In the genomic region with DNA sequence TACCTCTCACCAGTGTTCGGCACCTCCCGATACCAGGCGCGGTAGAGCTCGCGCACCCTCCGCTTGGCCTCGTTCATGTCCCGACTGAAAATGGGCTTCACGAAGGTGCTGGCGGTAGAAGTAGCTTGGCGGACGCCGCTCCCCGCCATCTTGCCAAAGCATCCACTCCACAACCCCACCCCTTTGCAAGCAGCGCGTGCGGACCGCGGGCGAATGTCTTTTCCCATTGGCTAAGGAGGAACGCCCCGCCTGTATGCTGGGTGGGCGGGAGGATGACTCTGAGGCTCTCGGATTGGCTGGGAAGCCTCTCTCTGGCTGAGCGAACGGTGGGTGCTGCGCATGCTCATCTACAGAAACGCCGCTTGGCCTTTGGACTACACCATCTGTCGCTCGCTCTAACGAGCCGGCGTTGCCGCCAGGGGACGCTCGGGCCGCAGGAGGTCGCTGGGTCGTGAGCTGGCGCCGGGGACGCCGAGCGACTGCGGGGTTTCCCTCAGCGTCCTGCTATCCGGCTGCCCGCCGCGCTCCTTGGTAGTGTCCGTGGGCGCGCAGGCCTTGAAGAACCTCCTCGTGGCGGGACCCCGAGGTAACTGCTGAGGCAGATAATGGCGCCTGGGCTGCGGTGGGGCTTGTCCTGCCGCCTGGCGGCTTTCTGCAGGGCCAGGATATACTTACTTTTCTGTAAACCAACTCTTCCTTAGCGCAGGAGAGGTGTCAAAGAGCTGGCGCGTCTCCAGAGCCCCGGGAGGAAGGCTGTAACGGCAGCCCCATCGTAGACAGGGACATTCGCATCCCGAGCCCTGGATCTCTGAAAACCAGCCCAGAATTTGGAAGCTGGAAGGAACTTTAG, we compare ENCODE assay signal across 8 cellular contexts. TPM values are rescaled to one million over a fixed set of nuclear protein-coding genes. Genes with fewer than 3 reads are reported as not detected.
A peak's percentile ranks its signal among the peaks of the same experiment; 100 is the strongest.
DNase-seq lines count a peak whose midpoint lies in the region; ATAC-seq and TF ChIP-seq lines count a peak whose summit lies in the region.

A gene (minus strand): TSS at position 177 of the 850 bp plus-strand sequence. CDS start 28 bp downstream, at position 149.

- peak within 1 kb of the TSS; percentile 4 for H2BK5ac ChIP-seq in trophoblast cell (ENCODE audit: low read depth, low read length, poor library complexity)

- peaks cover 5% of the 10 kb centered on the region for H3K9me3 Mint-ChIP-seq in type B pancreatic cell

- peaks cover 15% of the 10 kb centered on the region for H3K36me3 ChIP-seq in adipocyte (ENCODE audit: control insufficient read depth, insufficient read depth, low read length, severe bottlenecking)
- H3K36me3 ChIP-seq in cardiac muscle cell = peaks cover 11% of the 10 kb centered on the region
- H3K36me3 ChIP-seq in trophoblast cell (ENCODE audit: control insufficient read depth in 1 of 2, insufficient read depth in 2 of 2, low read length in 2 of 2) = peaks cover 1 to 10% of the 10 kb centered on the region in 2 experiments

- peaks cover 25% of the 10 kb centered on the region for H3K36me3 Mint-ChIP-seq in type B pancreatic cell

- peak within 1 kb of the TSS; percentile 12 for H2BK120ac ChIP-seq in trophoblast cell (ENCODE audit: insufficient read depth, low read length, poor library complexity)

- H3K4me1 ChIP-seq in adipocyte (ENCODE audit: control insufficient read depth, insufficient read depth, low read length) (peaks cover 14% of the 10 kb centered on the region), cardiac muscle cell (ENCODE audit: low read depth) (peaks cover 6% of the 10 kb centered on the region), trophoblast cell (ENCODE audit: control insufficient read depth in 1 of 2, insufficient read depth in 2 of 2, low read length in 2 of 2) (peaks cover 5 to 6% of the 10 kb centered on the region in 2 experiments)

- peaks cover 6% of the 10 kb centered on the region for H3K79me2 ChIP-seq in trophoblast cell (ENCODE audit: control insufficient read depth, insufficient read depth, low read length, poor library complexity)

- peak within 1 kb of the TSS; percentile 18 for H3K14ac ChIP-seq in trophoblast cell (ENCODE audit: low read length)

- H3K9me3 ChIP-seq in adipocyte (ENCODE audit: control insufficient read depth, low read length) = no peaks in the 10 kb centered on the region
- no peaks in the 10 kb centered on the region for H3K9me3 ChIP-seq in cardiac muscle cell (ENCODE audit: low read depth)
- H3K9me3 ChIP-seq in trophoblast cell (ENCODE audit: insufficient read depth, low read depth, low read length) = peaks cover 2% of the 10 kb centered on the region

- no peaks in the 10 kb centered on the region for H3K79me1 ChIP-seq in trophoblast cell (ENCODE audit: low read length)

- H3K27ac ChIP-seq in cardiac muscle cell (peak within 1 kb of the TSS; percentile 99), trophoblast cell (ENCODE audit: low read depth, low read length) (peak within 1 kb of the TSS; percentile 60)

- H3K4me3 ChIP-seq in adipocyte (ENCODE audit: low read length) (peak within 1 kb of the TSS; percentile 96), cardiac muscle cell (peak within 1 kb of the TSS; percentile 86), trophoblast cell (ENCODE audit: low read depth, low read length) (peak within 1 kb of the TSS; percentile 97)

- H2BK12ac ChIP-seq in trophoblast cell (ENCODE audit: low read length) = no peak within 1 kb of the TSS

- DNase-seq in NCI-H1417 (lab: John Stamatoyannopoulos, UW) (peak; percentile 95 to 98 (median 96)), SW480 (ENCODE audit: low spot score) (peak; percentile 99), adipocyte (ENCODE audit: low read depth) (peak; percentile 100), cardiac muscle cell (ENCODE audit: low read depth in 1 of 2, low spot score in 1 of 2) (peak; percentile 99), trophoblast cell (peak; percentile 100), type B pancreatic cell (ENCODE audit: extremely low spot score, unreplicated experiment) (peak; percentile 98)

- H3K4me2 ChIP-seq in trophoblast cell (ENCODE audit: low read length) = peak within 1 kb of the TSS; percentile 97

- peak; percentile 98 for TF ChIP-seq CTCF in GM12872 (IDR thresholded peaks at IDR 0.05; ENCODE audit: insufficient read depth, low read depth, low read length)
- peak; percentile 93 for TF ChIP-seq CTCF in cardiac muscle cell (IDR thresholded peaks at IDR 0.05; ENCODE audit: low read depth, low read length)
- peak; percentile 90 for TF ChIP-seq CTCF in type B pancreatic cell (conservative IDR thresholded peaks at IDR 0.05)

- peak within 1 kb of the TSS; percentile 95 for H3K18ac ChIP-seq in trophoblast cell (ENCODE audit: low read length)

- H4K8ac ChIP-seq in trophoblast cell (ENCODE audit: low read depth, low read length) = peak within 1 kb of the TSS; percentile 68

- H3K4me3 Mint-ChIP-seq in type B pancreatic cell = peak within 1 kb of the TSS; percentile 99

- WGBS in trophoblast cell (ENCODE audit: extremely low coverage, insufficient coverage, insufficient read length) = no CpG with 5 or more reads among the region's 70 CpGs

- H3K23ac ChIP-seq in trophoblast cell (ENCODE audit: low read length) = no peak within 1 kb of the TSS

- H3K27me3 Mint-ChIP-seq in type B pancreatic cell = no peaks in the 10 kb centered on the region

- H4K91ac ChIP-seq in trophoblast cell (ENCODE audit: low read depth, low read length) = peak within 1 kb of the TSS; percentile 8

- H2AFZ ChIP-seq in trophoblast cell (ENCODE audit: insufficient read depth, low read length, poor library complexity) = peak within 1 kb of the TSS; percentile 69

- peak within 1 kb of the TSS; percentile 80 for H3K4ac ChIP-seq in trophoblast cell (ENCODE audit: low read depth, low read length)

- peak within 1 kb of the TSS; percentile 38 for H4K12ac ChIP-seq in trophoblast cell (ENCODE audit: low read depth, low read length)

- no peak within 1 kb of the TSS for H2AK5ac ChIP-seq in trophoblast cell (ENCODE audit: low read length)

- peaks cover 8% of the 10 kb centered on the region for H3K4me1 Mint-ChIP-seq in type B pancreatic cell (ENCODE audit: unreplicated experiment)

- H3K9ac ChIP-seq in adipocyte (ENCODE audit: low read length) = peak within 1 kb of the TSS; percentile 95
- peak within 1 kb of the TSS; percentile 97 for H3K9ac ChIP-seq in trophoblast cell (ENCODE audit: low read length)

- H3K27me3 ChIP-seq in adipocyte (replicated peaks; ENCODE audit: control insufficient read depth, insufficient read depth, low read length) (no peaks in the 10 kb centered on the region), cardiac muscle cell (no peaks in the 10 kb centered on the region), trophoblast cell (ENCODE audit: insufficient read depth, low read length) (no peaks in the 10 kb centered on the region)

- peak within 1 kb of the TSS; percentile 100 for H3K27ac Mint-ChIP-seq in type B pancreatic cell

- ATAC-seq in HG02759 (IDR thresholded peaks at IDR 0.05; ENCODE audit: unreplicated experiment) = peak; percentile 94

RNA-seq across cellular contexts. Expression of the gene that starts here (rescaled TPM):
- total RNA-seq in cardiac muscle cell (134 and 186 TPM in 2 replicates), type B pancreatic cell (ENCODE audit: low replicate concordance) (93.9 and 109 TPM in 2 replicates)
- 289 and 324 TPM in 2 replicates for polyA plus RNA-seq in cardiac muscle cell
- polyA plus RNA-seq in trophoblast cell (2013) = 106 and 109 TPM in 2 replicates

Comparison
In these comparisons a context has a peak if more than half of its experiments do, and no peak if none do; other contexts are left out.
1. Peak in every context shown above with its lines: DNase-seq, ATAC-seq, H3K4me3 ChIP-seq and H3K27ac ChIP-seq.